ENCODE assay signal across 1 cellular context in genomic region chr15:99928429-99928981, GRCh38.
TF ChIP-seq lines count a peak whose summit lies in the region.

No MANE protein-coding gene starts in this region.

TF ChIP-seq in K562, 482 proteins besides CTCF, POLR2A, EP300 and RAD21 (continued from another document and continues in another):
- no peak for TF ChIP-seq NFIX (CRISPR knock-in tag; IDR thresholded peaks at IDR 0.05; ENCODE audit: low read depth)
- TF ChIP-seq, protein P1, sequence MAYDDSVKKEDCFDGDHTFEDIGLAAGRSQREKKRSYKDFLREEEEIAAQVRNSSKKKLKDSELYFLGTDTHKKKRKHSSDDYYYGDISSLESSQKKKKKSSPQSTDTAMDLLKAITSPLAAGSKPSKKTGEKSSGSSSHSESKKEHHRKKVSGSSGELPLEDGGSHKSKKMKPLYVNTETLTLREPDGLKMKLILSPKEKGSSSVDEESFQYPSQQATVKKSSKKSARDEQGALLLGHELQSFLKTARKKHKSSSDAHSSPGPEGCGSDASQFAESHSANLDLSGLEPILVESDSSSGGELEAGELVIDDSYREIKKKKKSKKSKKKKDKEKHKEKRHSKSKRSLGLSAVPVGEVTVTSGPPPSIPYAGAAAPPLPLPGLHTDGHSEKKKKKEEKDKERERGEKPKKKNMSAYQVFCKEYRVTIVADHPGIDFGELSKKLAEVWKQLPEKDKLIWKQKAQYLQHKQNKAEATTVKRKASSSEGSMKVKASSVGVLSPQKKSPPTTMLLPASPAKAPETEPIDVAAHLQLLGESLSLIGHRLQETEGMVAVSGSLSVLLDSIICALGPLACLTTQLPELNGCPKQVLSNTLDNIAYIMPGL (CRISPR knock-in tag; IDR thresholded peaks at IDR 0.05) = no peak
- TF ChIP-seq TAF9B (IDR thresholded peaks at IDR 0.05; ENCODE audit: partially characterized antibody) = no peak
- TF ChIP-seq TAL1 (IDR thresholded peaks at IDR 0.05) = no peak
- TF ChIP-seq ZBTB17 (CRISPR knock-in tag; IDR thresholded peaks at IDR 0.05) = no peak
- TF ChIP-seq GATAD2B (IDR thresholded peaks at IDR 0.05; ENCODE audit: borderline replicate concordance) = no peak
- peak; percentile 22; the same call in 1 of the 2 replicates for TF ChIP-seq CTBP1 (IDR thresholded peaks at IDR 0.05; ENCODE audit: borderline replicate concordance)
- TF ChIP-seq FOXK1 (CRISPR knock-in tag; IDR thresholded peaks at IDR 0.05; ENCODE audit: borderline replicate concordance) = no peak
- TF ChIP-seq ZNF311 (CRISPR knock-in tag; IDR thresholded peaks at IDR 0.05) = no peak
- TF ChIP-seq BRF2 (IDR thresholded peaks at IDR 0.05; ENCODE audit: borderline replicate concordance, insufficient read depth, insufficient read length) = no peak
- TF ChIP-seq NUFIP1 (IDR thresholded peaks at IDR 0.05; ENCODE audit: partially characterized antibody) = no peak
- no peak for TF ChIP-seq WHSC1 (IDR thresholded peaks at IDR 0.05; ENCODE audit: low read length)
- no peak for TF ChIP-seq ZNF324 (CRISPR knock-in tag; IDR thresholded peaks at IDR 0.05)
- no peak for TF ChIP-seq HNRNPLL (IDR thresholded peaks at IDR 0.05; ENCODE audit: low read depth, low read length, poor library complexity, severe bottlenecking)
- no peak for TF ChIP-seq EZH2 (IDR thresholded peaks at IDR 0.05; ENCODE audit: borderline replicate concordance, low read depth, low read length)
- 0 out of 2 replicates have a peak, but pooled peaks have one; percentile 14 for TF ChIP-seq CREM (IDR thresholded peaks at IDR 0.05; ENCODE audit: low read depth)
- no peak for TF ChIP-seq PHF20 (IDR thresholded peaks at IDR 0.05; ENCODE audit: partially characterized antibody)
- no peak for TF ChIP-seq CHAMP1 (IDR thresholded peaks at IDR 0.05)
- peak; percentile 80; the same call in 1 of the 2 replicates for TF ChIP-seq KDM2B (CRISPR knock-in tag; IDR thresholded peaks at IDR 0.05)
- TF ChIP-seq ZFX (CRISPR knock-in tag; IDR thresholded peaks at IDR 0.05) = no peak
- TF ChIP-seq ZNF184 (CRISPR knock-in tag; IDR thresholded peaks at IDR 0.05) = no peak
- TF ChIP-seq TCF15 (CRISPR knock-in tag; IDR thresholded peaks at IDR 0.05) = no peak
- TF ChIP-seq ZNF217 (CRISPR knock-in tag; IDR thresholded peaks at IDR 0.05) = no peak
- TF ChIP-seq POLR2AphosphoS2 (IDR thresholded peaks at IDR 0.05; ENCODE audit: low read length) = no peak
- TF ChIP-seq ZBTB40 (IDR thresholded peaks at IDR 0.05) = peak; percentile 48; the same call in 1 of the 2 replicates
- no peak for TF ChIP-seq ZBTB40 (CRISPR knock-in tag; IDR thresholded peaks at IDR 0.05)
- TF ChIP-seq MCM5 (IDR thresholded peaks at IDR 0.05; ENCODE audit: low read depth) = no peak
- no peak for TF ChIP-seq BRD9 (IDR thresholded peaks at IDR 0.05; ENCODE audit: low read depth, partially characterized antibody)
- TF ChIP-seq, protein P2, sequence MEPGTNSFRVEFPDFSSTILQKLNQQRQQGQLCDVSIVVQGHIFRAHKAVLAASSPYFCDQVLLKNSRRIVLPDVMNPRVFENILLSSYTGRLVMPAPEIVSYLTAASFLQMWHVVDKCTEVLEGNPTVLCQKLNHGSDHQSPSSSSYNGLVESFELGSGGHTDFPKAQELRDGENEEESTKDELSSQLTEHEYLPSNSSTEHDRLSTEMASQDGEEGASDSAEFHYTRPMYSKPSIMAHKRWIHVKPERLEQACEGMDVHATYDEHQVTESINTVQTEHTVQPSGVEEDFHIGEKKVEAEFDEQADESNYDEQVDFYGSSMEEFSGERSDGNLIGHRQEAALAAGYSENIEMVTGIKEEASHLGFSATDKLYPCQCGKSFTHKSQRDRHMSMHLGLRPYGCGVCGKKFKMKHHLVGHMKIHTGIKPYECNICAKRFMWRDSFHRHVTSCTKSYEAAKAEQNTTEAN (CRISPR knock-in tag; IDR thresholded peaks at IDR 0.05) = no peak
- TF ChIP-seq ZNF444 (CRISPR knock-in tag; IDR thresholded peaks at IDR 0.05) = peak; percentile 83; the same call in 1 of the 2 replicates
- peak; percentile 56 to 87 for TF ChIP-seq MAZ (CRISPR knock-in tag; conservative IDR thresholded peaks at IDR 0.05 in 1 of 2, IDR thresholded peaks at IDR 0.05 in 1 of 2)
- no peak for TF ChIP-seq HNRNPL (IDR thresholded peaks at IDR 0.05; ENCODE audit: low read depth, low read length)
- TF ChIP-seq SMAD1 (IDR thresholded peaks at IDR 0.05; ENCODE audit: low read depth, low read length, partially characterized antibody) = no peak
- no peak for TF ChIP-seq MTA1 (IDR thresholded peaks at IDR 0.05; ENCODE audit: borderline replicate concordance)
- no peak for TF ChIP-seq ZEB2 (IDR thresholded peaks at IDR 0.05)
- no peak for TF ChIP-seq FOXJ3 (CRISPR knock-in tag; IDR thresholded peaks at IDR 0.05)
- no peak for TF ChIP-seq CSDE1 (IDR thresholded peaks at IDR 0.05)
- no peak for TF ChIP-seq CREB1 (IDR thresholded peaks at IDR 0.05)
- 0 out of 2 replicates have a peak, but pooled peaks have one; percentile 21 for TF ChIP-seq CREB1 (CRISPR knock-in tag; IDR thresholded peaks at IDR 0.05)
- TF ChIP-seq GMEB1 (CRISPR knock-in tag; IDR thresholded peaks at IDR 0.05) = no peak
- no peak for TF ChIP-seq ZNF57 (CRISPR knock-in tag; IDR thresholded peaks at IDR 0.05)
- no peak for TF ChIP-seq ATF1 (CRISPR knock-in tag; IDR thresholded peaks at IDR 0.05)
- TF ChIP-seq ATF1 (tag; IDR thresholded peaks at IDR 0.05) = no peak
- no peak for TF ChIP-seq BHLHE40 (IDR thresholded peaks at IDR 0.05; ENCODE audit: low read length)
- TF ChIP-seq BCLAF1 (IDR thresholded peaks at IDR 0.05; ENCODE audit: borderline replicate concordance in 1 of 2, control insufficient read depth in 1 of 2, low read depth in 2 of 2, low read length in 1 of 2) = no peak
